In the genomic region with DNA sequence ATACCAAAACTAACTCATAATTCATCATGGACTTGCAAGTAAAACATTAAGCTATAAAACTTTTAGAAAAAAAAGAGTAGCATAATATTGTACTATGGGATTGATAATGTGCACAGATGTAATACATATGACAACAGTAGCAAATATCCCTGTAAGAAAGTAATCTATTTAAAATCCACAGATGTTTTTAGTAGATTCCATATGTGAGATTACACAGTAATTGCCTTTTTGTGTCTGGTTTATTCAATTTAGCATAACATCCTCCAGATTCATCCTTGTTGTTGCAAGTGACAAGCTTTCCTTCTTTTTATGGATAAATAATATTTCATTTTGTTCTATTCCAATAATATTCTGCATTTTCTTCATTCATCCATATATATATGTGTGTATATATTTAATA, we compare ENCODE assay signal across 35 cellular contexts.
A peak's percentile ranks its signal among the peaks of the same experiment; 100 is the strongest.
DNase-seq lines count a peak whose midpoint lies in the region; ATAC-seq and TF ChIP-seq lines count a peak whose summit lies in the region.
"Had no signal": no experiment of that assay in that cellular context is flagged by ENCODE, and none has a peak within 500 bp of the region (broad histone marks: within the 10 kb centered on the region; RNA-seq: fewer than 3 reads in every experiment).

No MANE protein-coding gene starts in this region.

- POLR2A ChIA-PET in SK-N-SH (lab: Yijun Ruan, JAX) = no interaction called here
- POLR2A ChIA-PET in WTC11 (lab: Charles Lee) = no interaction called here
- POLR2A ChIA-PET in GM10248 (lab: Yijun Ruan, JAX) = no interaction called here

- no peak for TF ChIP-seq RAD21 in SK-N-SH (IDR thresholded peaks at IDR 0.05; ENCODE audit: low read length)

- H3K4me2 ChIP-seq in SK-N-SH = no peak overlapping the region
- H3K4me2 ChIP-seq: A549; BLaER1; BLaER1 treated with 17β-estradiol and CSF1 and Interleukin-3, amounts not matched to agents 10 nM and 100 nM had no signal

- DNase-seq in SK-N-DZ (ENCODE audit: low spot score) = peak; percentile 66
- peak; percentile 9 for DNase-seq in SK-N-SH
- no peak for DNase-seq in WTC11 (ENCODE audit: low spot score)
- DNase-seq in NOMO-1 treated with DMSO at 0.1 percent for 48 hours (lab: John Stamatoyannopoulos, UW; ENCODE audit: unreplicated experiment) = no peak
- DNase-seq in gastrocnemius medialis = no peak
- no peak for DNase-seq in GM10248 (ENCODE audit: extremely low spot score)
- no peak for DNase-seq in GM10266 (ENCODE audit: extremely low spot score)
- DNase-seq: 8988T; ACHN; AML-193; BE2C; C1 segment of cervical spinal cord; Caco-2; Calu3; CD4-positive, alpha-beta memory T cell; CD4-positive, alpha-beta T cell; CD4-positive, CD25-positive, alpha-beta regulatory T cell; CD8-positive, alpha-beta memory T cell; CD8-positive, alpha-beta T cell; COR-L47; DMS 273 treated with DMSO at 0.1 percent for 48 hours; DMS153; DMS53; DMS79; DMS79 treated with DMSO at 0.1 percent for 48 hours; DND-41; EL had no signal

- H3K4me1 ChIP-seq in SK-N-SH (ENCODE audit: control insufficient read depth in 1 of 2, insufficient read depth in 2 of 2, low read depth in 1 of 2, low read length in 1 of 2) (no peaks in the 10 kb centered on the region), gastrocnemius medialis (no peaks in the 10 kb centered on the region)
- H3K4me1 ChIP-seq: A549; BE2C; BLaER1; BLaER1 treated with 17β-estradiol and CSF1 and Interleukin-3, amounts not matched to agents 10 nM and 100 nM had no signal

- no peak overlapping the region for H3K9ac ChIP-seq in SK-N-SH
- H3K9ac ChIP-seq: BLaER1; BLaER1 treated with 17β-estradiol and CSF1 and Interleukin-3, amounts not matched to agents 10 nM and 100 nM had no signal

- ATAC-seq in SK-N-SH treated with all-trans-retinoic acid at 6 μM for 48 hours (no peak), WTC11 (no peak), gastrocnemius medialis (no peak)
- ATAC-seq: A549; CD8-positive, alpha-beta T cell had no signal

- H3K36me3 ChIP-seq in SK-N-SH (replicated peaks in 1 of 2; ENCODE audit: control insufficient read depth in 1 of 2, insufficient read depth in 2 of 2, low read length in 1 of 2) (no peaks in the 10 kb centered on the region), gastrocnemius medialis (no peaks in the 10 kb centered on the region)
- H3K36me3 ChIP-seq: BE2C; BLaER1; BLaER1 treated with 17β-estradiol and CSF1 and Interleukin-3, amounts not matched to agents 10 nM and 100 nM had no signal

- no peaks in the 10 kb centered on the region for H3K79me2 ChIP-seq in SK-N-SH (ENCODE audit: insufficient read depth)

- no peak overlapping the region for H3K4me3 Mint-ChIP-seq in WTC11
- H3K4me3 Mint-ChIP-seq: B cell; CD14-positive monocyte; CD4-positive, alpha-beta memory T cell; CD4-positive, alpha-beta T cell; CD4-positive, CD25-positive, alpha-beta regulatory T cell; CD8-positive, alpha-beta memory T cell; CD8-positive, alpha-beta T cell had no signal

- H3K9me3 Mint-ChIP-seq in WTC11 = peaks cover 11% of the 10 kb centered on the region

- TF ChIP-seq CTCF in SK-N-SH (IDR thresholded peaks at IDR 0.05) (no peak), WTC11 (IDR thresholded peaks at IDR 0.05) (no peak), gastrocnemius medialis (IDR thresholded peaks at IDR 0.05 in 4 of 5, conservative IDR thresholded peaks at IDR 0.05 in 1 of 5) (no peak), GM10248 (IDR thresholded peaks at IDR 0.05; ENCODE audit: control extremely low read depth, extremely low read depth, low read depth, missing control alignments) (no peak), GM10266 (IDR thresholded peaks at IDR 0.05; ENCODE audit: control insufficient read depth, insufficient read depth, low read depth, missing control alignments) (no peak)

- H3K27ac Mint-ChIP-seq in WTC11 = no peak overlapping the region
- H3K27ac Mint-ChIP-seq: B cell; CD14-positive monocyte; CD4-positive, alpha-beta memory T cell; CD4-positive, alpha-beta T cell; CD4-positive, CD25-positive, alpha-beta regulatory T cell; CD8-positive, alpha-beta memory T cell; CD8-positive, alpha-beta T cell had no signal

- H3K9me2 ChIP-seq in SK-N-SH = 0 out of 2 replicates have a peak, but pooled peaks cover 2% of the 10 kb centered on the region

- no peak for TF ChIP-seq POLR2A in gastrocnemius medialis (IDR thresholded peaks at IDR 0.05)

- H4K20me1 ChIP-seq in SK-N-SH (ENCODE audit: insufficient read depth) = no peaks in the 10 kb centered on the region
- H4K20me1 ChIP-seq: BLaER1; BLaER1 treated with 17β-estradiol and CSF1 and Interleukin-3, amounts not matched to agents 10 nM and 100 nM had no signal

- intact Hi-C loops in gastrocnemius medialis (cut with DNase I; ENCODE audit: low total_unique reads) = no loop called here

- H3K27me3 Mint-ChIP-seq in WTC11 (ENCODE audit: low read depth) = no peaks in the 10 kb centered on the region
- H3K27me3 Mint-ChIP-seq: B cell; CD4-positive, alpha-beta memory T cell; CD4-positive, alpha-beta T cell; CD4-positive, CD25-positive, alpha-beta regulatory T cell; CD8-positive, alpha-beta memory T cell had no signal

- H3K4me1 Mint-ChIP-seq in WTC11 = peaks cover 14% of the 10 kb centered on the region
- H3K4me1 Mint-ChIP-seq: B cell; CD14-positive monocyte; CD4-positive, alpha-beta memory T cell; CD4-positive, CD25-positive, alpha-beta regulatory T cell; CD8-positive, alpha-beta memory T cell had no signal

- H3K27me3 ChIP-seq in SK-N-SH (ENCODE audit: insufficient read depth) (no peaks in the 10 kb centered on the region), gastrocnemius medialis (no peaks in the 10 kb centered on the region)
- H3K27me3 ChIP-seq: BE2C; BLaER1; BLaER1 treated with 17β-estradiol and CSF1 and Interleukin-3, amounts not matched to agents 10 nM and 100 nM had no signal

- peaks cover 5% of the 10 kb centered on the region; the same call in 1 of the 2 replicates for H3K36me3 Mint-ChIP-seq in WTC11
- H3K36me3 Mint-ChIP-seq: CD14-positive monocyte; CD4-positive, alpha-beta memory T cell; CD4-positive, CD25-positive, alpha-beta regulatory T cell; CD8-positive, alpha-beta memory T cell; CD8-positive, alpha-beta T cell had no signal

- H3K4me3 ChIP-seq in SK-N-SH (ENCODE audit: low read depth in 2 of 2, low read length in 1 of 2) = no peak overlapping the region
- H3K4me3 ChIP-seq in gastrocnemius medialis = no peak overlapping the region
- H3K4me3 ChIP-seq: A549; BLaER1; BLaER1 treated with 17β-estradiol and CSF1 and Interleukin-3, amounts not matched to agents 10 nM and 100 nM had no signal

- TF ChIP-seq EP300 in SK-N-SH (IDR thresholded peaks at IDR 0.05; ENCODE audit: borderline replicate concordance in 1 of 2, low read depth in 1 of 2, low read length in 1 of 2) = peak in 1 of 2 experiments; percentile 63; a peak in 1 of 4 replicates

- no peaks in the 10 kb centered on the region for H3F3A ChIP-seq in SK-N-SH (replicated peaks; ENCODE audit: insufficient read depth)

- H3K9me3 ChIP-seq in SK-N-SH (peaks cover 10% of the 10 kb centered on the region; the same call in 1 of the 2 replicates), gastrocnemius medialis (no peaks in the 10 kb centered on the region)
- H3K9me3 ChIP-seq: A549; BE2C; BLaER1; BLaER1 treated with 17β-estradiol and CSF1 and Interleukin-3, amounts not matched to agents 10 nM and 100 nM; Caco-2 had no signal

- H3K27ac ChIP-seq in SK-N-SH (ENCODE audit: low read depth in 2 of 2, low read length in 1 of 2) (peak overlapping the region in 1 of 2 experiments; percentile 47; a peak in 1 of 4 replicates), gastrocnemius medialis (no peak overlapping the region)
- H3K27ac ChIP-seq: 22Rv1; A549; BLaER1; BLaER1 treated with 17β-estradiol and CSF1 and Interleukin-3, amounts not matched to agents 10 nM and 100 nM; C4-2B had no signal

- CTCF ChIA-PET in SK-N-SH (lab: Yijun Ruan, JAX) = interaction anchor here (0.9 kb wide), 1 partner anchor 9 kb away, joined by 3 read pairs; no protein-coding TSS in a partner anchor
- CTCF ChIA-PET in WTC11 (lab: Charles Lee) = no interaction called here
- CTCF ChIA-PET in GM10248 (lab: Yijun Ruan, JAX) = interaction anchor here (1.0 kb wide), 1 partner anchor 10 kb away, joined by 3 read pairs; no protein-coding TSS in a partner anchor

- no peak overlapping the region for H2AFZ ChIP-seq in SK-N-SH (ENCODE audit: low read depth)

- in situ Hi-C loops in gastrocnemius medialis (cut with MboI; ENCODE audit: low sequenced_read_pairs in 4 of 4) = no loop called here

TF ChIP-seq in SK-N-SH, 30 proteins besides CTCF, POLR2A, EP300 and RAD21:
- TF ChIP-seq CHD2 (IDR thresholded peaks at IDR 0.05; ENCODE audit: low read length, partially characterized antibody) = peak; percentile 22
- peak; percentile 16; the same call in 1 of the 2 replicates for TF ChIP-seq GATA2 (CRISPR knock-in tag; IDR thresholded peaks at IDR 0.05)
- no peak for TF ChIP-seq POLR2AphosphoS5 (IDR thresholded peaks at IDR 0.05; ENCODE audit: low read depth, low read length)
- TF ChIP-seq RXRA (IDR thresholded peaks at IDR 0.05; ENCODE audit: borderline replicate concordance, low read depth) = no peak
TF ChIP-seq in SK-N-SH: peak in this region for 2.

TF ChIP-seq in SK-N-SH treated with all-trans-retinoic acid at 6 μM for 48 hours, 23 proteins besides CTCF, POLR2A, EP300 and RAD21 (continues in another document):
- no peak for TF ChIP-seq POU6F1 (CRISPR knock-in tag; IDR thresholded peaks at IDR 0.05; ENCODE audit: borderline replicate concordance, low read depth)

TF ChIP-seq in WTC11, 78 proteins besides CTCF, POLR2A, EP300 and RAD21:
- TF ChIP-seq, protein P1, sequence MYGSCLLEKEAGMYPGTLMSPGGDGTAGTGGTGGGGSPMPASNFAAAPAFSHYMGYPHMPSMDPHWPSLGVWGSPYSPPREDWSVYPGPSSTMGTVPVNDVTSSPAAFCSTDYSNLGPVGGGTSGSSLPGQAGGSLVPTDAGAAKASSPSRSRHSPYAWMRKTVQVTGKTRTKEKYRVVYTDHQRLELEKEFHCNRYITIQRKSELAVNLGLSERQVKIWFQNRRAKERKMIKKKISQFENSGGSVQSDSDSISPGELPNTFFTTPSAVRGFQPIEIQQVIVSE (CRISPR knock-in tag; IDR thresholded peaks at IDR 0.05; ENCODE audit: borderline replicate concordance) = no peak
- 0 out of 2 replicates have a peak, but pooled peaks have one; percentile 60 for TF ChIP-seq HMGA2 (CRISPR knock-in tag; IDR thresholded peaks at IDR 0.05)
- no peak for TF ChIP-seq TEAD1 (CRISPR knock-in tag; IDR thresholded peaks at IDR 0.05)
- no peak for TF ChIP-seq ZNF317 (CRISPR knock-in tag; IDR thresholded peaks at IDR 0.05; ENCODE audit: borderline replicate concordance, low read depth)

Comparison
In these comparisons a context has a peak if more than half of its experiments do, and no peak if none do; other contexts are left out.
1. DNase-seq: peak in SK-N-DZ (single experiment) and SK-N-SH (single experiment); none in WTC11 (single experiment), NOMO-1 treated with DMSO at 0.1 percent for 48 hours (single experiment), gastrocnemius medialis (0 of 2), GM10248 (single experiment) and GM10266 (single experiment).